ENCODE assay signal across 2 cellular contexts in genomic region chr19:53409505-53410204, GRCh38.
TF ChIP-seq lines count a peak whose summit lies in the region.

No MANE protein-coding gene starts in this region.

TF ChIP-seq in HCT116, 20 proteins besides CTCF, POLR2A, EP300 and RAD21:
- TF ChIP-seq ZNF274 (IDR thresholded peaks at IDR 0.05; ENCODE audit: low read depth, low read length) (peak; percentile 63), JUND (IDR thresholded peaks at IDR 0.05) (no peak), SP1 (IDR thresholded peaks at IDR 0.05; ENCODE audit: low read depth) (no peak)

TF ChIP-seq in H1, 55 proteins besides CTCF, POLR2A, EP300 and RAD21:
- TF ChIP-seq MAFK (IDR thresholded peaks at IDR 0.05; ENCODE audit: low read depth, low read length) (no peak), ZNF274 (IDR thresholded peaks at IDR 0.05; ENCODE audit: borderline replicate concordance, extremely low read depth, low read length) (peak; percentile 58; the same call in 1 of the 2 replicates)
